Comparison of ENCODE assay signal across 1 cellular context in the genomic region with DNA sequence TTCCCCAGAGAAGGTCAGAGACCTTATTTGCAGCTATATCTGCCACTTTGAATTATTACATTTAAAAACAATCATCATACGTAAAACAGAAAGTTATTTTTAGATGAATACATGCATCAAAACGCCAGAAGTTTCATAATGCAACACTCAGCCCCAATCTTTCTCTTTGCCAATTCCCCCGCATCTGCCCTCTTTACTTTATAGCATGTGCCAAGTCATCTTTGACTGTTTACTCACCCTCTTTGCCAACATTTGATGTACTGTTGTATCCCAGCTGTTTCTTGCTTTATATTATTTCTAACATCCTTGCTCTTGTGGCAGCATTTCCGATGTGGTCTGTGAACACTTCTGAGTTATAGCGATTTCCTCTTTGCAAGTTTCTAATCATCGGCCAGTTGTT.
TF ChIP-seq lines count a peak whose summit lies in the region.

No MANE protein-coding gene starts in this region.

TF ChIP-seq in GM23338, 12 proteins besides CTCF, POLR2A, EP300 and RAD21 (continued from another document):
- TF ChIP-seq, protein P1, sequence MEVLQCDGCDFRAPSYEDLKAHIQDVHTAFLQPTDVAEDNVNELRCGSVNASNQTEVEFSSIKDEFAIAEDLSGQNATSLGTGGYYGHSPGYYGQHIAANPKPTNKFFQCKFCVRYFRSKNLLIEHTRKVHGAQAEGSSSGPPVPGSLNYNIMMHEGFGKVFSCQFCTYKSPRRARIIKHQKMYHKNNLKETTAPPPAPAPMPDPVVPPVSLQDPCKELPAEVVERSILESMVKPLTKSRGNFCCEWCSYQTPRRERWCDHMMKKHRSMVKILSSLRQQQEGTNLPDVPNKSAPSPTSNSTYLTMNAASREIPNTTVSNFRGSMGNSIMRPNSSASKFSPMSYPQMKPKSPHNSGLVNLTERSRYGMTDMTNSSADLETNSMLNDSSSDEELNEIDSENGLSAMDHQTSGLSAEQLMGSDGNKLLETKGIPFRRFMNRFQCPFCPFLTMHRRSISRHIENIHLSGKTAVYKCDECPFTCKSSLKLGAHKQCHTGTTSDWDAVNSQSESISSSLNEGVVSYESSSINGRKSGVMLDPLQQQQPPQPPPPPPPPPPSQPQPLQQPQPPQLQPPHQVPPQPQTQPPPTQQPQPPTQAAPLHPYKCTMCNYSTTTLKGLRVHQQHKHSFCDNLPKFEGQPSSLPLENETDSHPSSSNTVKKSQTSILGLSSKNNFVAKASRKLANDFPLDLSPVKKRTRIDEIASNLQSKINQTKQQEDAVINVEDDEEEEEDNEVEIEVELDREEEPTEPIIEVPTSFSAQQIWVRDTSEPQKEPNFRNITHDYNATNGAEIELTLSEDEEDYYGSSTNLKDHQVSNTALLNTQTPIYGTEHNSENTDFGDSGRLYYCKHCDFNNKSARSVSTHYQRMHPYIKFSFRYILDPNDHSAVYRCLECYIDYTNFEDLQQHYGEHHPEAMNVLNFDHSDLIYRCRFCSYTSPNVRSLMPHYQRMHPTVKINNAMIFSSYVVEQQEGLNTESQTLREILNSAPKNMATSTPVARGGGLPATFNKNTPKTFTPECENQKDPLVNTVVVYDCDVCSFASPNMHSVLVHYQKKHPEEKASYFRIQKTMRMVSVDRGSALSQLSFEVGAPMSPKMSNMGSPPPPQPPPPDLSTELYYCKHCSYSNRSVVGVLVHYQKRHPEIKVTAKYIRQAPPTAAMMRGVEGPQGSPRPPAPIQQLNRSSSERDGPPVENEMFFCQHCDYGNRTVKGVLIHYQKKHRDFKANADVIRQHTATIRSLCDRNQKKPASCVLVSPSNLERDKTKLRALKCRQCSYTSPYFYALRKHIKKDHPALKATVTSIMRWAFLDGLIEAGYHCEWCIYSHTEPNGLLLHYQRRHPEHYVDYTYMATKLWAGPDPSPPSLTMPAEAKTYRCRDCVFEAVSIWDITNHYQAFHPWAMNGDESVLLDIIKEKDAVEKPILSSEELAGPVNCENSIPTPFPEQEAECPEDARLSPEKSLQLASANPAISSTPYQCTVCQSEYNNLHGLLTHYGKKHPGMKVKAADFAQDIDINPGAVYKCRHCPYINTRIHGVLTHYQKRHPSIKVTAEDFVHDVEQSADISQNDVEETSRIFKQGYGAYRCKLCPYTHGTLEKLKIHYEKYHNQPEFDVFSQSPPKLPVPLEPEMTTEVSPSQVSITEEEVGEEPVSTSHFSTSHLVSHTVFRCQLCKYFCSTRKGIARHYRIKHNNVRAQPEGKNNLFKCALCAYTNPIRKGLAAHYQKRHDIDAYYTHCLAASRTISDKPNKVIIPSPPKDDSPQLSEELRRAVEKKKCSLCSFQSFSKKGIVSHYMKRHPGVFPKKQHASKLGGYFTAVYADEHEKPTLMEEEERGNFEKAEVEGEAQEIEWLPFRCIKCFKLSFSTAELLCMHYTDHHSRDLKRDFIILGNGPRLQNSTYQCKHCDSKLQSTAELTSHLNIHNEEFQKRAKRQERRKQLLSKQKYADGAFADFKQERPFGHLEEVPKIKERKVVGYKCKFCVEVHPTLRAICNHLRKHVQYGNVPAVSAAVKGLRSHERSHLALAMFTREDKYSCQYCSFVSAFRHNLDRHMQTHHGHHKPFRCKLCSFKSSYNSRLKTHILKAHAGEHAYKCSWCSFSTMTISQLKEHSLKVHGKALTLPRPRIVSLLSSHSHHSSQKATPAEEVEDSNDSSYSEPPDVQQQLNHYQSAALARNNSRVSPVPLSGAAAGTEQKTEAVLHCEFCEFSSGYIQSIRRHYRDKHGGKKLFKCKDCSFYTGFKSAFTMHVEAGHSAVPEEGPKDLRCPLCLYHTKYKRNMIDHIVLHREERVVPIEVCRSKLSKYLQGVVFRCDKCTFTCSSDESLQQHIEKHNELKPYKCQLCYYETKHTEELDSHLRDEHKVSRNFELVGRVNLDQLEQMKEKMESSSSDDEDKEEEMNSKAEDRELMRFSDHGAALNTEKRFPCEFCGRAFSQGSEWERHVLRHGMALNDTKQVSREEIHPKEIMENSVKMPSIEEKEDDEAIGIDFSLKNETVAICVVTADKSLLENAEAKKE (CRISPR knock-in tag; IDR thresholded peaks at IDR 0.05): no peak
